ENCODE assay signal across 3 cellular contexts in the genomic region with DNA sequence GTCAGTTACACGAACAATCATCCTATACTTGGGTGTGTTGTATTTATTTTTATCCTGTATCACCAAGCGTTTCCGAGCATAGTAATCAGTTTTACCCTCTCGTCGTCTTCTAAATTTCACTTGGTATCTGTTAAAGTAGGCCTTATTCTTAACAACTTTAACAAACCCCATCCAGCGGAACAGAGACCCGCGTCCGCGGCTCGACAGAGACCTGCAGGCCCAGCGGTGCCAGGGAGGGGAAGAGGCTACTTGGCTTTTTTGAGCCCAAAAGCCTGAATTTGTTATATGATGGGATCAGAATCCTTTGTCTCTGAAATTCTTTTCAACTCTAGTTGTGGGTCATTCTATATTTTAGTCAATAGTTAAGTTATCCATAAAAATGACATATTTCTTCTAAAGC.
"Had no signal": no experiment of that assay in that cellular context is flagged by ENCODE, and none has a peak within 500 bp of the region (broad histone marks: within the 10 kb centered on the region; RNA-seq: fewer than 3 reads in every experiment).

No MANE protein-coding gene starts in this region.

- DNase-seq: GDM1, GF-D8 had no signal

- H3K4me3 ChIP-seq: GM12878 had no signal

- ATAC-seq: GM12878 had no signal
